Comparison of ENCODE assay signal across 17 cellular contexts in genomic region chr6:142276256-142276655, GRCh38. TPM values are rescaled to one million over a fixed set of nuclear protein-coding genes. Genes with fewer than 3 reads are reported as not detected.
DNase-seq lines count a peak whose midpoint lies in the region; ATAC-seq and TF ChIP-seq lines count a peak whose summit lies in the region.
"Had no signal": no experiment of that assay in that cellular context is flagged by ENCODE, and none has a peak within 500 bp of the region (broad histone marks: within the 10 kb centered on the region; RNA-seq: fewer than 3 reads in every experiment).

No MANE protein-coding gene starts in this region.

- ATAC-seq in SK-N-SH treated with all-trans-retinoic acid at 6 μM for 48 hours (no peak), WTC11 (no peak)
- ATAC-seq: HepG2 had no signal

- H3K9me3 ChIP-seq in SK-N-SH (no peaks in the 10 kb centered on the region), thyroid gland (no peaks in the 10 kb centered on the region), hepatocyte (ENCODE audit: low read depth) (no peaks in the 10 kb centered on the region)
- H3K9me3 ChIP-seq: A549 had no signal

- TF ChIP-seq POLR2A in thyroid gland (IDR thresholded peaks at IDR 0.05) = no peak

- no peak for TF ChIP-seq EP300 in SK-N-SH (IDR thresholded peaks at IDR 0.05; ENCODE audit: borderline replicate concordance in 1 of 2, low read depth in 1 of 2, low read length in 1 of 2)

- no peaks in the 10 kb centered on the region; a peak in 2 of 4 replicates for H3K4me1 ChIP-seq in SK-N-SH (ENCODE audit: control insufficient read depth in 1 of 2, insufficient read depth in 2 of 2, low read depth in 1 of 2, low read length in 1 of 2)
- no peaks in the 10 kb centered on the region for H3K4me1 ChIP-seq in thyroid gland
- peaks cover 18% of the 10 kb centered on the region for H3K4me1 ChIP-seq in hepatocyte (ENCODE audit: insufficient read depth)
- H3K4me1 ChIP-seq: BLaER1 treated with 17β-estradiol and CSF1 and Interleukin-3, amounts not matched to agents 10 nM and 100 nM had no signal

- peak overlapping the region; percentile 60 to 77; a peak in 3 of 4 replicates for H3K27ac ChIP-seq in SK-N-SH (ENCODE audit: low read depth in 2 of 2, low read length in 1 of 2)
- H3K27ac ChIP-seq in thyroid gland = no peak overlapping the region
- no peak overlapping the region for H3K27ac ChIP-seq in hepatocyte
- H3K27ac ChIP-seq: 22Rv1; BLaER1 treated with 17β-estradiol and CSF1 and Interleukin-3, amounts not matched to agents 10 nM and 100 nM had no signal

- H3K36me3 ChIP-seq in SK-N-SH (replicated peaks in 1 of 2; ENCODE audit: control insufficient read depth in 1 of 2, insufficient read depth in 2 of 2, low read length in 1 of 2) (no peaks in the 10 kb centered on the region), thyroid gland (no peaks in the 10 kb centered on the region), hepatocyte (replicated peaks; ENCODE audit: insufficient read depth, low read depth) (no peaks in the 10 kb centered on the region)
- H3K36me3 ChIP-seq: BLaER1 treated with 17β-estradiol and CSF1 and Interleukin-3, amounts not matched to agents 10 nM and 100 nM had no signal

- H2AFZ ChIP-seq in SK-N-SH (ENCODE audit: low read depth) = no peak overlapping the region
- no peak overlapping the region for H2AFZ ChIP-seq in hepatocyte

- H3K4me3 ChIP-seq in SK-N-SH (ENCODE audit: low read depth in 2 of 2, low read length in 1 of 2) (no peak overlapping the region), thyroid gland (replicated peaks in 1 of 3) (no peak overlapping the region), hepatocyte (no peak overlapping the region)
- H3K4me3 ChIP-seq: A549; BLaER1 treated with 17β-estradiol and CSF1 and Interleukin-3, amounts not matched to agents 10 nM and 100 nM had no signal

- no peak overlapping the region for H3K9ac ChIP-seq in SK-N-SH
- H3K9ac ChIP-seq: BLaER1 treated with 17β-estradiol and CSF1 and Interleukin-3, amounts not matched to agents 10 nM and 100 nM had no signal

- H3K79me2 ChIP-seq in SK-N-SH (ENCODE audit: insufficient read depth) = no peaks in the 10 kb centered on the region
- H3K79me2 ChIP-seq in hepatocyte = no peaks in the 10 kb centered on the region

- POLR2A ChIA-PET in SK-N-SH (lab: Yijun Ruan, JAX) = no interaction called here
- POLR2A ChIA-PET in WTC11 (lab: Charles Lee) = no interaction called here

- WGBS in SK-N-SH (ENCODE audit: low lambda C conversion rate) = 0% methylated on average over 1 of the region's 1 CpG
- WGBS in thyroid gland, 2 donors = 63 to 81% methylated on average over 1 of the region's 1 CpG
- WGBS in hepatocyte (ENCODE audit: low lambda C conversion rate, missing lambda C conversion rate) = 79% methylated on average over 1 of the region's 1 CpG

- H3K9me3 Mint-ChIP-seq in WTC11 = peaks cover 3% of the 10 kb centered on the region
- peaks cover 4% of the 10 kb centered on the region for H3K9me3 Mint-ChIP-seq in osteocyte (ENCODE audit: unreplicated experiment)
- H3K9me3 Mint-ChIP-seq: CD8-positive, alpha-beta memory T cell; H9 had no signal

- intact Hi-C loops in thyroid gland (cut with DNase I) = no loop called here

- no peak overlapping the region for H3K4me2 ChIP-seq in SK-N-SH
- H3K4me2 ChIP-seq in hepatocyte = no peak overlapping the region
- H3K4me2 ChIP-seq: BLaER1 treated with 17β-estradiol and CSF1 and Interleukin-3, amounts not matched to agents 10 nM and 100 nM had no signal

- peaks cover 20% of the 10 kb centered on the region for H3F3A ChIP-seq in SK-N-SH (replicated peaks; ENCODE audit: insufficient read depth)

- CTCF ChIA-PET in SK-N-SH (lab: Yijun Ruan, JAX) = no interaction called here
- CTCF ChIA-PET in WTC11 (lab: Charles Lee) = no interaction called here

- H3K9me2 ChIP-seq in SK-N-SH (no peaks in the 10 kb centered on the region), hepatocyte (replicated peaks; ENCODE audit: insufficient read depth) (no peaks in the 10 kb centered on the region)

- no peak for TF ChIP-seq RAD21 in SK-N-SH (IDR thresholded peaks at IDR 0.05; ENCODE audit: low read length)

- no peak overlapping the region for H3K4me3 Mint-ChIP-seq in WTC11
- H3K4me3 Mint-ChIP-seq in osteocyte (ENCODE audit: unreplicated experiment) = no peak overlapping the region
- H3K4me3 Mint-ChIP-seq: B cell; CD8-positive, alpha-beta memory T cell; H9 had no signal

- H4K20me1 ChIP-seq in SK-N-SH (ENCODE audit: insufficient read depth) (no peaks in the 10 kb centered on the region), hepatocyte (ENCODE audit: insufficient read depth, poor library complexity, severe bottlenecking) (no peaks in the 10 kb centered on the region)
- H4K20me1 ChIP-seq: BLaER1 treated with 17β-estradiol and CSF1 and Interleukin-3, amounts not matched to agents 10 nM and 100 nM had no signal

- peaks cover 20% of the 10 kb centered on the region for H3K4me1 Mint-ChIP-seq in WTC11
- H3K4me1 Mint-ChIP-seq in osteocyte (ENCODE audit: unreplicated experiment) = peaks cover 14% of the 10 kb centered on the region
- H3K4me1 Mint-ChIP-seq: B cell; CD8-positive, alpha-beta memory T cell had no signal

- H3K27ac Mint-ChIP-seq in WTC11 (no peak overlapping the region), osteocyte (ENCODE audit: unreplicated experiment) (no peak overlapping the region)
- H3K27ac Mint-ChIP-seq: B cell; CD8-positive, alpha-beta memory T cell; H9 had no signal

- H3K27me3 ChIP-seq in SK-N-SH (ENCODE audit: insufficient read depth) (no peaks in the 10 kb centered on the region), thyroid gland (no peaks in the 10 kb centered on the region), hepatocyte (no peaks in the 10 kb centered on the region)
- H3K27me3 ChIP-seq: BLaER1 treated with 17β-estradiol and CSF1 and Interleukin-3, amounts not matched to agents 10 nM and 100 nM had no signal

- H3K36me3 Mint-ChIP-seq in WTC11 (no peaks in the 10 kb centered on the region), osteocyte (ENCODE audit: unreplicated experiment) (no peaks in the 10 kb centered on the region)
- H3K36me3 Mint-ChIP-seq: CD8-positive, alpha-beta memory T cell had no signal

- H3K27me3 Mint-ChIP-seq in WTC11 (ENCODE audit: low read depth) (no peaks in the 10 kb centered on the region), osteocyte (ENCODE audit: unreplicated experiment) (no peaks in the 10 kb centered on the region)

- TF ChIP-seq CTCF in SK-N-SH (IDR thresholded peaks at IDR 0.05) (no peak), WTC11 (IDR thresholded peaks at IDR 0.05) (no peak), osteocyte (IDR thresholded peaks at IDR 0.05) (no peak), thyroid gland (IDR thresholded peaks at IDR 0.05) (no peak), hepatocyte (IDR thresholded peaks at IDR 0.05; ENCODE audit: poor library complexity) (no peak)

- DNase-seq in SK-N-SH (no peak), WTC11 (ENCODE audit: low spot score) (no peak), lung microvascular endothelial cell (ENCODE audit: low read depth in 2 of 2) (peak; percentile 8 to 18), osteocyte (ENCODE audit: extremely low spot score, unreplicated experiment) (no peak), thyroid gland (no peak), NCI-H526 treated with DMSO at 0.1 percent for 48 hours (lab: John Stamatoyannopoulos, UW) (no peak), hepatocyte (ENCODE audit: low spot score) (no peak)
- DNase-seq: CD8-positive, alpha-beta memory T cell; COR-L47; GDM1; H9 had no signal

TF ChIP-seq in SK-N-SH, 30 proteins besides CTCF, POLR2A, EP300 and RAD21:
- TF ChIP-seq MEF2A (IDR thresholded peaks at IDR 0.05; ENCODE audit: borderline replicate concordance, low read depth) (0 out of 2 replicates have a peak, but pooled peaks have one; percentile 6), TAF1 (IDR thresholded peaks at IDR 0.05; ENCODE audit: borderline replicate concordance, low read depth, low read length) (no peak)

TF ChIP-seq in SK-N-SH treated with all-trans-retinoic acid at 6 μM for 48 hours, 23 proteins besides CTCF, POLR2A, EP300 and RAD21 (continues in another document):
- no peak for TF ChIP-seq ZFP30 (CRISPR knock-in tag; IDR thresholded peaks at IDR 0.05)
- no peak for TF ChIP-seq CSRNP3 (CRISPR knock-in tag; IDR thresholded peaks at IDR 0.05)
- TF ChIP-seq ZNF70 (CRISPR knock-in tag; IDR thresholded peaks at IDR 0.05) = no peak

TF ChIP-seq in WTC11, 78 proteins besides CTCF, POLR2A, EP300 and RAD21:
- TF ChIP-seq, protein P1, sequence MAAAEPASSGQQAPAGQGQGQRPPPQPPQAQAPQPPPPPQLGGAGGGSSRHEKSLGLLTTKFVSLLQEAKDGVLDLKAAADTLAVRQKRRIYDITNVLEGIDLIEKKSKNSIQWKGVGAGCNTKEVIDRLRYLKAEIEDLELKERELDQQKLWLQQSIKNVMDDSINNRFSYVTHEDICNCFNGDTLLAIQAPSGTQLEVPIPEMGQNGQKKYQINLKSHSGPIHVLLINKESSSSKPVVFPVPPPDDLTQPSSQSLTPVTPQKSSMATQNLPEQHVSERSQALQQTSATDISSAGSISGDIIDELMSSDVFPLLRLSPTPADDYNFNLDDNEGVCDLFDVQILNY (CRISPR knock-in tag; IDR thresholded peaks at IDR 0.05) = no peak
- TF ChIP-seq HMGA2 (CRISPR knock-in tag; IDR thresholded peaks at IDR 0.05) = peak; percentile 83; the same call in 1 of the 2 replicates
- TF ChIP-seq NFYB (CRISPR knock-in tag; conservative IDR thresholded peaks at IDR 0.05; ENCODE audit: low read depth) = no peak
- TF ChIP-seq, protein P2, sequence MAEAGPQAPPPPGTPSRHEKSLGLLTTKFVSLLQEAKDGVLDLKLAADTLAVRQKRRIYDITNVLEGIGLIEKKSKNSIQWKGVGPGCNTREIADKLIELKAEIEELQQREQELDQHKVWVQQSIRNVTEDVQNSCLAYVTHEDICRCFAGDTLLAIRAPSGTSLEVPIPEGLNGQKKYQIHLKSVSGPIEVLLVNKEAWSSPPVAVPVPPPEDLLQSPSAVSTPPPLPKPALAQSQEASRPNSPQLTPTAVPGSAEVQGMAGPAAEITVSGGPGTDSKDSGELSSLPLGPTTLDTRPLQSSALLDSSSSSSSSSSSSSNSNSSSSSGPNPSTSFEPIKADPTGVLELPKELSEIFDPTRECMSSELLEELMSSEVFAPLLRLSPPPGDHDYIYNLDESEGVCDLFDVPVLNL (CRISPR knock-in tag; IDR thresholded peaks at IDR 0.05; ENCODE audit: borderline replicate concordance, low read depth) = no peak
TF ChIP-seq in WTC11: peak in this region for 1.

RNA-seq across cellular contexts. Expression of gene ADGRG6, which starts 25.6 kb away (rescaled TPM):
- polyA plus RNA-seq in SK-N-SH (2012; rRNA removed) (61.5 and 91.8 TPM in 2 replicates), hepatocyte (13.9 and 15.0 TPM in 2 replicates)
- polyA plus RNA-seq in SK-N-SH (2012; cell fraction: cytosol; rRNA removed) = 83.4 and 84.3 TPM in 2 replicates
- 78.5 and 178 TPM in 2 replicates for polyA plus RNA-seq in SK-N-SH (2012; cell fraction: nucleus; rRNA removed)
- total RNA-seq in WTC11 (2021) (3.3 to 6.1 TPM (median 5.3 TPM) in 3 replicates), lung microvascular endothelial cell (3.6 and 8.5 TPM in 2 replicates), osteocyte (0.51 and 0.97 TPM in 2 replicates), thyroid gland (10 to 100 TPM in 1 of 4 donors, 1 to 10 TPM in 3; 2.9 to 10.5 (median 7.1) TPM), hepatocyte (59.5 and 92.0 TPM in 2 replicates)
- total RNA-seq: B cell had no signal
- polyA plus RNA-seq: CD8-positive, alpha-beta memory T cell had no signal

Comparison
In these comparisons a context has a peak if more than half of its experiments do, and no peak if none do; other contexts are left out.
1. DNase-seq: peak in lung microvascular endothelial cell (2 of 2); none in SK-N-SH (single experiment), WTC11 (single experiment), osteocyte (single experiment), thyroid gland (0 of 2), NCI-H526 treated with DMSO at 0.1 percent for 48 hours (single experiment) and hepatocyte (single experiment).
2. H3K27ac ChIP-seq: peak in SK-N-SH (2 of 2); none in thyroid gland (0 of 3) and hepatocyte (single experiment).